ENCODE assay signal across 2 cellular contexts in the genomic region with DNA sequence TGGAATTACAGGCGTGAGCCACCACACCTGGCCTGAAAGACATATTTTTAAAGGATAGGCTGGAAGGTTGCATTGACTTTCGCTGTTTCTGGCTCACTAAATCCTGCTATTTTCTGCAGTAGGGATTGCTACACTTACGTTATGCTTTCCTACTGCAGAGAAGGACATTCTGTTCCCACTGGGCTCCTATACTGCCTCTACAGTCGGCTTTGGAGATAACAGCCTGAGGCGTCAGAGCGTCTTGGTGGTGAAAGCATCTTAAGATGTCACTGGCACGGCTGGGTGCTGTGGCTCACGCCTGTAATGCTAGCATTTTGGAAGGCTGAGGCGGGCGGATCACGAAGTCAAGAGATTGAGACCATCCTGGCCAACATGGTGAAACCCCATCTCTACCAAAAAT.
TF ChIP-seq lines count a peak whose summit lies in the region.

No MANE protein-coding gene starts in this region.

TF ChIP-seq in GM23338, 12 proteins besides CTCF, POLR2A, EP300 and RAD21 (continues in another document):
- TF ChIP-seq STAT1 (IDR thresholded peaks at IDR 0.05; ENCODE audit: unreplicated experiment) (no peak), ZNF114 (CRISPR knock-in tag; IDR thresholded peaks at IDR 0.05) (no peak), ZNF331 (CRISPR knock-in tag; IDR thresholded peaks at IDR 0.05; ENCODE audit: low read depth) (no peak), EZH2phosphoT487 (IDR thresholded peaks at IDR 0.05; ENCODE audit: unreplicated experiment) (no peak), POLR2AphosphoS5 (IDR thresholded peaks at IDR 0.05; ENCODE audit: low read depth) (no peak), ZNF462 (CRISPR knock-in tag; IDR thresholded peaks at IDR 0.05) (no peak), EZH2 (IDR thresholded peaks at IDR 0.05; ENCODE audit: low read depth, unreplicated experiment) (no peak), JUNB (IDR thresholded peaks at IDR 0.05; ENCODE audit: unreplicated experiment) (no peak)
- TF ChIP-seq, protein P1, sequence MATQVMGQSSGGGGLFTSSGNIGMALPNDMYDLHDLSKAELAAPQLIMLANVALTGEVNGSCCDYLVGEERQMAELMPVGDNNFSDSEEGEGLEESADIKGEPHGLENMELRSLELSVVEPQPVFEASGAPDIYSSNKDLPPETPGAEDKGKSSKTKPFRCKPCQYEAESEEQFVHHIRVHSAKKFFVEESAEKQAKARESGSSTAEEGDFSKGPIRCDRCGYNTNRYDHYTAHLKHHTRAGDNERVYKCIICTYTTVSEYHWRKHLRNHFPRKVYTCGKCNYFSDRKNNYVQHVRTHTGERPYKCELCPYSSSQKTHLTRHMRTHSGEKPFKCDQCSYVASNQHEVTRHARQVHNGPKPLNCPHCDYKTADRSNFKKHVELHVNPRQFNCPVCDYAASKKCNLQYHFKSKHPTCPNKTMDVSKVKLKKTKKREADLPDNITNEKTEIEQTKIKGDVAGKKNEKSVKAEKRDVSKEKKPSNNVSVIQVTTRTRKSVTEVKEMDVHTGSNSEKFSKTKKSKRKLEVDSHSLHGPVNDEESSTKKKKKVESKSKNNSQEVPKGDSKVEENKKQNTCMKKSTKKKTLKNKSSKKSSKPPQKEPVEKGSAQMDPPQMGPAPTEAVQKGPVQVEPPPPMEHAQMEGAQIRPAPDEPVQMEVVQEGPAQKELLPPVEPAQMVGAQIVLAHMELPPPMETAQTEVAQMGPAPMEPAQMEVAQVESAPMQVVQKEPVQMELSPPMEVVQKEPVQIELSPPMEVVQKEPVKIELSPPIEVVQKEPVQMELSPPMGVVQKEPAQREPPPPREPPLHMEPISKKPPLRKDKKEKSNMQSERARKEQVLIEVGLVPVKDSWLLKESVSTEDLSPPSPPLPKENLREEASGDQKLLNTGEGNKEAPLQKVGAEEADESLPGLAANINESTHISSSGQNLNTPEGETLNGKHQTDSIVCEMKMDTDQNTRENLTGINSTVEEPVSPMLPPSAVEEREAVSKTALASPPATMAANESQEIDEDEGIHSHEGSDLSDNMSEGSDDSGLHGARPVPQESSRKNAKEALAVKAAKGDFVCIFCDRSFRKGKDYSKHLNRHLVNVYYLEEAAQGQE (IDR thresholded peaks at IDR 0.05; ENCODE audit: unreplicated experiment) = no peak
- TF ChIP-seq, protein P2, sequence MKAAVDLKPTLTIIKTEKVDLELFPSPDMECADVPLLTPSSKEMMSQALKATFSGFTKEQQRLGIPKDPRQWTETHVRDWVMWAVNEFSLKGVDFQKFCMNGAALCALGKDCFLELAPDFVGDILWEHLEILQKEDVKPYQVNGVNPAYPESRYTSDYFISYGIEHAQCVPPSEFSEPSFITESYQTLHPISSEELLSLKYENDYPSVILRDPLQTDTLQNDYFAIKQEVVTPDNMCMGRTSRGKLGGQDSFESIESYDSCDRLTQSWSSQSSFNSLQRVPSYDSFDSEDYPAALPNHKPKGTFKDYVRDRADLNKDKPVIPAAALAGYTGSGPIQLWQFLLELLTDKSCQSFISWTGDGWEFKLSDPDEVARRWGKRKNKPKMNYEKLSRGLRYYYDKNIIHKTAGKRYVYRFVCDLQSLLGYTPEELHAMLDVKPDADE (IDR thresholded peaks at IDR 0.05) = no peak

TF ChIP-seq in WTC11, 78 proteins besides CTCF, POLR2A, EP300 and RAD21:
- no peak for TF ChIP-seq OVOL2 (CRISPR knock-in tag; IDR thresholded peaks at IDR 0.05; ENCODE audit: borderline replicate concordance)
- no peak for TF ChIP-seq TP53 (CRISPR knock-in tag; IDR thresholded peaks at IDR 0.05)
- TF ChIP-seq SOX15 (CRISPR knock-in tag; IDR thresholded peaks at IDR 0.05) = no peak
- TF ChIP-seq, protein P3, sequence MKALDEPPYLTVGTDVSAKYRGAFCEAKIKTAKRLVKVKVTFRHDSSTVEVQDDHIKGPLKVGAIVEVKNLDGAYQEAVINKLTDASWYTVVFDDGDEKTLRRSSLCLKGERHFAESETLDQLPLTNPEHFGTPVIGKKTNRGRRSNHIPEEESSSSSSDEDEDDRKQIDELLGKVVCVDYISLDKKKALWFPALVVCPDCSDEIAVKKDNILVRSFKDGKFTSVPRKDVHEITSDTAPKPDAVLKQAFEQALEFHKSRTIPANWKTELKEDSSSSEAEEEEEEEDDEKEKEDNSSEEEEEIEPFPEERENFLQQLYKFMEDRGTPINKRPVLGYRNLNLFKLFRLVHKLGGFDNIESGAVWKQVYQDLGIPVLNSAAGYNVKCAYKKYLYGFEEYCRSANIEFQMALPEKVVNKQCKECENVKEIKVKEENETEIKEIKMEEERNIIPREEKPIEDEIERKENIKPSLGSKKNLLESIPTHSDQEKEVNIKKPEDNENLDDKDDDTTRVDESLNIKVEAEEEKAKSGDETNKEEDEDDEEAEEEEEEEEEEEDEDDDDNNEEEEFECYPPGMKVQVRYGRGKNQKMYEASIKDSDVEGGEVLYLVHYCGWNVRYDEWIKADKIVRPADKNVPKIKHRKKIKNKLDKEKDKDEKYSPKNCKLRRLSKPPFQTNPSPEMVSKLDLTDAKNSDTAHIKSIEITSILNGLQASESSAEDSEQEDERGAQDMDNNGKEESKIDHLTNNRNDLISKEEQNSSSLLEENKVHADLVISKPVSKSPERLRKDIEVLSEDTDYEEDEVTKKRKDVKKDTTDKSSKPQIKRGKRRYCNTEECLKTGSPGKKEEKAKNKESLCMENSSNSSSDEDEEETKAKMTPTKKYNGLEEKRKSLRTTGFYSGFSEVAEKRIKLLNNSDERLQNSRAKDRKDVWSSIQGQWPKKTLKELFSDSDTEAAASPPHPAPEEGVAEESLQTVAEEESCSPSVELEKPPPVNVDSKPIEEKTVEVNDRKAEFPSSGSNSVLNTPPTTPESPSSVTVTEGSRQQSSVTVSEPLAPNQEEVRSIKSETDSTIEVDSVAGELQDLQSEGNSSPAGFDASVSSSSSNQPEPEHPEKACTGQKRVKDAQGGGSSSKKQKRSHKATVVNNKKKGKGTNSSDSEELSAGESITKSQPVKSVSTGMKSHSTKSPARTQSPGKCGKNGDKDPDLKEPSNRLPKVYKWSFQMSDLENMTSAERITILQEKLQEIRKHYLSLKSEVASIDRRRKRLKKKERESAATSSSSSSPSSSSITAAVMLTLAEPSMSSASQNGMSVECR (CRISPR knock-in tag; IDR thresholded peaks at IDR 0.05; ENCODE audit: borderline replicate concordance) = no peak
- TF ChIP-seq PREB (CRISPR knock-in tag; IDR thresholded peaks at IDR 0.05; ENCODE audit: borderline replicate concordance) = no peak
- TF ChIP-seq RELA (CRISPR knock-in tag; IDR thresholded peaks at IDR 0.05; ENCODE audit: borderline replicate concordance) = no peak
- no peak for TF ChIP-seq CREB1 (CRISPR knock-in tag; IDR thresholded peaks at IDR 0.05)
- no peak for TF ChIP-seq RORB (CRISPR knock-in tag; IDR thresholded peaks at IDR 0.05)
- no peak for TF ChIP-seq MYBL2 (CRISPR knock-in tag; IDR thresholded peaks at IDR 0.05)
- TF ChIP-seq ATF6 (CRISPR knock-in tag; IDR thresholded peaks at IDR 0.05) = no peak
- TF ChIP-seq, protein P4, sequence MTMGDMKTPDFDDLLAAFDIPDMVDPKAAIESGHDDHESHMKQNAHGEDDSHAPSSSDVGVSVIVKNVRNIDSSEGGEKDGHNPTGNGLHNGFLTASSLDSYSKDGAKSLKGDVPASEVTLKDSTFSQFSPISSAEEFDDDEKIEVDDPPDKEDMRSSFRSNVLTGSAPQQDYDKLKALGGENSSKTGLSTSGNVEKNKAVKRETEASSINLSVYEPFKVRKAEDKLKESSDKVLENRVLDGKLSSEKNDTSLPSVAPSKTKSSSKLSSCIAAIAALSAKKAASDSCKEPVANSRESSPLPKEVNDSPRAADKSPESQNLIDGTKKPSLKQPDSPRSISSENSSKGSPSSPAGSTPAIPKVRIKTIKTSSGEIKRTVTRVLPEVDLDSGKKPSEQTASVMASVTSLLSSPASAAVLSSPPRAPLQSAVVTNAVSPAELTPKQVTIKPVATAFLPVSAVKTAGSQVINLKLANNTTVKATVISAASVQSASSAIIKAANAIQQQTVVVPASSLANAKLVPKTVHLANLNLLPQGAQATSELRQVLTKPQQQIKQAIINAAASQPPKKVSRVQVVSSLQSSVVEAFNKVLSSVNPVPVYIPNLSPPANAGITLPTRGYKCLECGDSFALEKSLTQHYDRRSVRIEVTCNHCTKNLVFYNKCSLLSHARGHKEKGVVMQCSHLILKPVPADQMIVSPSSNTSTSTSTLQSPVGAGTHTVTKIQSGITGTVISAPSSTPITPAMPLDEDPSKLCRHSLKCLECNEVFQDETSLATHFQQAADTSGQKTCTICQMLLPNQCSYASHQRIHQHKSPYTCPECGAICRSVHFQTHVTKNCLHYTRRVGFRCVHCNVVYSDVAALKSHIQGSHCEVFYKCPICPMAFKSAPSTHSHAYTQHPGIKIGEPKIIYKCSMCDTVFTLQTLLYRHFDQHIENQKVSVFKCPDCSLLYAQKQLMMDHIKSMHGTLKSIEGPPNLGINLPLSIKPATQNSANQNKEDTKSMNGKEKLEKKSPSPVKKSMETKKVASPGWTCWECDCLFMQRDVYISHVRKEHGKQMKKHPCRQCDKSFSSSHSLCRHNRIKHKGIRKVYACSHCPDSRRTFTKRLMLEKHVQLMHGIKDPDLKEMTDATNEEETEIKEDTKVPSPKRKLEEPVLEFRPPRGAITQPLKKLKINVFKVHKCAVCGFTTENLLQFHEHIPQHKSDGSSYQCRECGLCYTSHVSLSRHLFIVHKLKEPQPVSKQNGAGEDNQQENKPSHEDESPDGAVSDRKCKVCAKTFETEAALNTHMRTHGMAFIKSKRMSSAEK (CRISPR knock-in tag; IDR thresholded peaks at IDR 0.05; ENCODE audit: borderline replicate concordance) = no peak
- TF ChIP-seq ATF3 (CRISPR knock-in tag; conservative IDR thresholded peaks at IDR 0.05) = no peak
